ENCODE assay signal across 35 cellular contexts in genomic region chr1:162358928-162359327, GRCh38. TPM values are rescaled to one million over a fixed set of nuclear protein-coding genes. Genes with fewer than 3 reads are reported as not detected.
"Had no signal": no experiment of that assay in that cellular context is flagged by ENCODE, and none has a peak within 500 bp of the region (broad histone marks: within the 10 kb centered on the region; RNA-seq: fewer than 3 reads in every experiment).

No MANE protein-coding gene starts in this region.

- H3K4me3 Mint-ChIP-seq: activated B cell treated with CpG ODN at 0.5 μM for 24 hours; activated CD8-positive, alpha-beta T cell treated with anti-CD3 and anti-CD28 coated beads for 36 hours; activated naive CD8-positive, alpha-beta T cell; activated T-cell treated with anti-CD3 and anti-CD28 coated beads, Interleukin-2, amount 50 U/mL, for 4 hours; activated T-helper 17 cell treated with anti-CD3 and anti-CD28 coated beads, Interleukin-2, amount 50 U/mL, for 72 hours; T-helper 17 cell; T-helper 2 cell treated with Interferon-gamma antibody and Interleukin-4, amounts not matched to agents 5 μg/mL and 100 μg/mL, for 36 hours had no signal

- H3K4me1 Mint-ChIP-seq: activated T-helper 17 cell treated with anti-CD3 and anti-CD28 coated beads, Interleukin-2, amount 50 U/mL, for 72 hours; T-helper 17 cell had no signal

- H3K36me3 Mint-ChIP-seq: activated naive CD8-positive, alpha-beta T cell had no signal

- H3K27me3 ChIP-seq: esophagus squamous epithelium, gastroesophageal sphincter, heart right ventricle had no signal

- H3K9me3 ChIP-seq: esophagus squamous epithelium, gastroesophageal sphincter, heart right ventricle had no signal

- H3K27ac ChIP-seq: epithelial cell of prostate, esophagus squamous epithelium, gastroesophageal sphincter, heart right ventricle, WERI-Rb-1 had no signal

- H3K4me1 ChIP-seq: esophagus squamous epithelium, gastroesophageal sphincter had no signal

- H3K27ac Mint-ChIP-seq: activated B cell treated with CpG ODN at 0.5 μM for 24 hours; activated CD8-positive, alpha-beta T cell treated with anti-CD3 and anti-CD28 coated beads for 36 hours; activated naive CD8-positive, alpha-beta T cell; activated T-helper 17 cell treated with anti-CD3 and anti-CD28 coated beads, Interleukin-2, amount 50 U/mL, for 72 hours; T-helper 17 cell; T-helper 2 cell treated with Interferon-gamma antibody and Interleukin-4, amounts not matched to agents 5 μg/mL and 100 μg/mL, for 36 hours had no signal

- ATAC-seq: activated CD4-positive, CD25-positive, alpha-beta regulatory T cell treated with anti-CD3 and anti-CD28 coated beads, Interleukin-2, amount 50 U/mL, for 24 hours; activated CD8-positive, alpha-beta T cell treated with anti-CD3 and anti-CD28 coated beads for 36 hours; activated T-cell treated with anti-CD3 and anti-CD28 coated beads, Interleukin-2, amount 50 U/mL, for 4 hours; activated T-helper 17 cell treated with anti-CD3 and anti-CD28 coated beads, Interleukin-2, amount 50 U/mL, for 72 hours; gastroesophageal sphincter; T-helper 17 cell had no signal

- H3K9me3 Mint-ChIP-seq: activated B cell treated with CpG ODN at 0.5 μM for 24 hours; activated CD8-positive, alpha-beta T cell treated with anti-CD3 and anti-CD28 coated beads for 36 hours; activated T-cell treated with anti-CD3 and anti-CD28 coated beads, Interleukin-2, amount 50 U/mL, for 4 hours; activated T-helper 17 cell treated with anti-CD3 and anti-CD28 coated beads, Interleukin-2, amount 50 U/mL, for 72 hours; T-helper 2 cell treated with Interferon-gamma antibody and Interleukin-4, amounts not matched to agents 5 μg/mL and 100 μg/mL, for 36 hours had no signal

- DNase-seq: activated B cell treated with CpG ODN at 0.5 μM for 24 hours; activated CD4-positive, alpha-beta T cell treated with anti-CD3 and anti-CD28 coated beads for 48 hours; activated CD4-positive, alpha-beta T cell treated with anti-CD3 and anti-CD28 coated beads, Interleukin-2, amount 50 U/mL, for 1 hour; activated CD4-positive, alpha-beta T cell treated with anti-CD3 and anti-CD28 coated beads, Interleukin-2, amount 50 U/mL, for 48 hours; activated CD8-positive, alpha-beta memory T cell treated with anti-CD3 and anti-CD28 coated beads for 24 hours; activated CD8-positive, alpha-beta T cell treated with anti-CD3 and anti-CD28 coated beads for 36 hours; activated effector memory CD4-positive, alpha-beta T cell treated with Interleukin-2 at 50 U/mL for 16 hours; activated gamma-delta T cell treated with Interleukin-2 at 50 U/mL for 16 hours; activated naive CD4-positive, alpha-beta T cell treated with anti-CD3 and anti-CD28 coated beads, Interleukin-2, amount 50 U/mL, for 16 hours; activated naive CD4-positive, alpha-beta T cell treated with Interleukin-2 at 50 U/mL for 16 hours; activated T-cell treated with anti-CD3 and anti-CD28 coated beads, Interleukin-2, amount 50 U/mL, for 4 hours; amniotic stem cell; anterior cingulate cortex; caudate nucleus; effector CD8-positive, alpha-beta T cell; esophagus squamous epithelium; foreskin melanocyte; heart right ventricle; T-helper 1 cell; T-helper 17 cell; T1000; WERI-Rb-1 had no signal

- H3K36me3 ChIP-seq: heart right ventricle had no signal

- H3K4me3 ChIP-seq: esophagus squamous epithelium, gastroesophageal sphincter, heart right ventricle had no signal

RNA-seq across cellular contexts. Expression of gene SPATA46, which starts 17.7 kb away (rescaled TPM):
- total RNA-seq: activated B cell treated with CpG ODN at 0.5 μM for 24 hours; activated CD8-positive, alpha-beta T cell treated with anti-CD3 and anti-CD28 coated beads for 36 hours; activated T-cell treated with anti-CD3 and anti-CD28 coated beads, Interleukin-2, amount 50 U/mL, for 4 hours; activated T-helper 17 cell treated with anti-CD3 and anti-CD28 coated beads, Interleukin-2, amount 50 U/mL, for 72 hours; astrocyte; chondrocyte; dermis microvascular lymphatic vessel endothelial cell; endothelial cell of umbilical vein; esophagus squamous epithelium; fibroblast of lung; fibroblast of villous mesenchyme; gastroesophageal sphincter; glomerular endothelial cell; heart right ventricle; T-helper 17 cell had no signal

RNA-seq across cellular contexts. Expression of gene C1orf226, which starts 22.6 kb away (rescaled TPM):
- total RNA-seq: activated B cell treated with CpG ODN at 0.5 μM for 24 hours; activated T-helper 17 cell treated with anti-CD3 and anti-CD28 coated beads, Interleukin-2, amount 50 U/mL, for 72 hours; T-helper 17 cell had no signal

RNA-seq across cellular contexts. Expression of gene SH2D1B, which starts 53.0 kb away (rescaled TPM):
- total RNA-seq: activated B cell treated with CpG ODN at 0.5 μM for 24 hours; activated CD8-positive, alpha-beta T cell treated with anti-CD3 and anti-CD28 coated beads for 36 hours; activated T-helper 17 cell treated with anti-CD3 and anti-CD28 coated beads, Interleukin-2, amount 50 U/mL, for 72 hours; astrocyte; chondrocyte; dermis microvascular lymphatic vessel endothelial cell; endothelial cell of umbilical vein; fibroblast of lung; fibroblast of villous mesenchyme; glomerular endothelial cell had no signal
